Comparison of ENCODE assay signal across 22 cellular contexts in genomic region chr5:3004361-3005080, GRCh38.
"Had no signal": no experiment of that assay in that cellular context is flagged by ENCODE, and none has a peak within 500 bp of the region (broad histone marks: within the 10 kb centered on the region; RNA-seq: fewer than 3 reads in every experiment).

No MANE protein-coding gene starts in this region.

- H3K4me1 Mint-ChIP-seq: activated naive CD4-positive, alpha-beta T cell treated with anti-CD3 and anti-CD28 coated beads, Interleukin-2, amount 10 ng/mL, durations not matched to agents 7 days and 5 days; activated naive CD8-positive, alpha-beta T cell treated with anti-CD3 and anti-CD28 coated beads for 36 hours; IgD-negative memory B cell; T-helper 17 cell; WTC11 had no signal

- DNase-seq: activated CD4-positive, alpha-beta T cell treated with anti-CD3 and anti-CD28 coated beads for 48 hours; activated CD4-positive, alpha-beta T cell treated with anti-CD3 and anti-CD28 coated beads, Interleukin-2, amount 50 U/mL, for 4 hours; activated CD4-positive, CD25-positive, alpha-beta regulatory T cell treated with anti-CD3 and anti-CD28 coated beads, Interleukin-2, amount 50 U/mL, for 72 hours; activated CD8-positive, alpha-beta memory T cell treated with anti-CD3 and anti-CD28 coated beads, Interleukin-2, amount 50 U/mL, for 48 hours; activated CD8-positive, alpha-beta T cell treated with anti-CD3 and anti-CD28 coated beads, Interleukin-2, amount 10 ng/mL, durations not matched to agents 7 days and 5 days; activated gamma-delta T cell treated with Interleukin-2 at 50 U/mL for 16 hours; activated naive CD4-positive, alpha-beta T cell treated with anti-CD3 and anti-CD28 coated beads, Interleukin-2, amount 10 ng/mL, durations not matched to agents 7 days and 5 days; activated naive CD8-positive, alpha-beta T cell treated with anti-CD3 and anti-CD28 coated beads for 36 hours; activated T-cell treated with anti-CD3 and anti-CD28 coated beads, Interleukin-2, amount 50 U/mL, for 1 hour; KG1; NCI-H1092; NCI-H1417; NCI-H1930; NCI-H2171 treated with DMSO at 0.1 percent for 48 hours; NCI-H226; NCI-H526; NCI-H774; SIG-M5; T-helper 17 cell; T-helper 9 cell had no signal

- H3K4me3 Mint-ChIP-seq: activated CD8-positive, alpha-beta T cell treated with anti-CD3 and anti-CD28 coated beads, Interleukin-2, amount 10 ng/mL, durations not matched to agents 7 days and 5 days; activated naive CD4-positive, alpha-beta T cell treated with anti-CD3 and anti-CD28 coated beads, Interleukin-2, amount 10 ng/mL, durations not matched to agents 7 days and 5 days; activated naive CD8-positive, alpha-beta T cell treated with anti-CD3 and anti-CD28 coated beads for 36 hours; IgD-negative memory B cell; T-helper 17 cell; WTC11 had no signal

- H3K27ac Mint-ChIP-seq: activated CD8-positive, alpha-beta T cell treated with anti-CD3 and anti-CD28 coated beads, Interleukin-2, amount 10 ng/mL, durations not matched to agents 7 days and 5 days; activated naive CD4-positive, alpha-beta T cell treated with anti-CD3 and anti-CD28 coated beads, Interleukin-2, amount 10 ng/mL, durations not matched to agents 7 days and 5 days; activated naive CD8-positive, alpha-beta T cell treated with anti-CD3 and anti-CD28 coated beads for 36 hours; IgD-negative memory B cell; T-helper 17 cell; WTC11 had no signal

- H3K27me3 Mint-ChIP-seq: activated naive CD4-positive, alpha-beta T cell treated with anti-CD3 and anti-CD28 coated beads, Interleukin-2, amount 10 ng/mL, durations not matched to agents 7 days and 5 days; activated naive CD8-positive, alpha-beta T cell treated with anti-CD3 and anti-CD28 coated beads for 36 hours; IgD-negative memory B cell; T-helper 17 cell had no signal

- ATAC-seq: activated CD8-positive, alpha-beta T cell treated with anti-CD3 and anti-CD28 coated beads, Interleukin-2, amount 10 ng/mL, durations not matched to agents 7 days and 5 days; T-helper 17 cell; WTC11 had no signal

- H3K36me3 Mint-ChIP-seq: activated naive CD4-positive, alpha-beta T cell treated with anti-CD3 and anti-CD28 coated beads, Interleukin-2, amount 10 ng/mL, durations not matched to agents 7 days and 5 days; activated naive CD8-positive, alpha-beta T cell treated with anti-CD3 and anti-CD28 coated beads for 36 hours had no signal
